21 cellular contexts compared by ENCODE assay signal in genomic region chr5:59713488-59713844, GRCh38.
"Had no signal": no experiment of that assay in that cellular context is flagged by ENCODE, and none has a peak within 500 bp of the region (broad histone marks: within the 10 kb centered on the region; RNA-seq: fewer than 3 reads in every experiment).

No MANE protein-coding gene starts in this region.

- H3K27ac ChIP-seq: neural progenitor cell, prostate gland, skin epidermis, spleen, testis, tibial artery had no signal

- DNase-seq: cortex of kidney; head of caudate nucleus; kidney; midbrain; right cardiac atrium; spleen; stimulated activated CD4-positive, alpha-beta T cell treated with anti-CD3 and anti-CD28 coated beads, Interleukin-4, amount 100 ng/mL, for 4 hours; stimulated activated naive CD8-positive, alpha-beta T cell treated with anti-CD3 and anti-CD28 coated beads, Interleukin-15, Interleukin-2, amounts not matched to agents 100 U/mL and 50 U/mL, for 24 hours; substantia nigra; testis; tibial artery had no signal

- H3K4me1 ChIP-seq: prostate gland, testis had no signal

- H3K27ac Mint-ChIP-seq: memory B cell; naive thymus-derived CD4-positive, alpha-beta T cell; nephron; neural progenitor cell; stimulated activated memory B cell treated with anti-CD40 and anti-IgM and Interleukin-4, amounts not matched to agents 10 μg/mL and 1 μg/mL and 100 μg/mL, for 72 hours; type B pancreatic cell had no signal

- H3K9ac ChIP-seq: neural progenitor cell had no signal

- H3K4me1 Mint-ChIP-seq: naive thymus-derived CD4-positive, alpha-beta T cell had no signal

- H3K4me3 Mint-ChIP-seq: memory B cell; naive thymus-derived CD4-positive, alpha-beta T cell; nephron; stimulated activated memory B cell treated with anti-CD40 and anti-IgM and Interleukin-4, amounts not matched to agents 10 μg/mL and 1 μg/mL and 100 μg/mL, for 72 hours; type B pancreatic cell had no signal

- H3K27me3 Mint-ChIP-seq: stimulated activated memory B cell treated with anti-CD40 and anti-IgM and Interleukin-4, amounts not matched to agents 10 μg/mL and 1 μg/mL and 100 μg/mL, for 72 hours; type B pancreatic cell had no signal

- H3K9me3 ChIP-seq: prostate gland, testis, tibial artery had no signal

- H3K4me2 ChIP-seq: neural progenitor cell had no signal

- ATAC-seq: left lobe of liver; naive thymus-derived CD4-positive, alpha-beta T cell; right cardiac atrium; stimulated activated memory B cell treated with anti-CD40 and anti-IgM and Interleukin-4, amounts not matched to agents 10 μg/mL and 1 μg/mL and 100 μg/mL, for 72 hours; stimulated activated naive CD8-positive, alpha-beta T cell treated with anti-CD3 and anti-CD28 coated beads, Interleukin-15, Interleukin-2, amounts not matched to agents 100 U/mL and 50 U/mL, for 24 hours had no signal

- H2AFZ ChIP-seq: neural progenitor cell had no signal

- H3K4me3 ChIP-seq: lung, neural progenitor cell, prostate gland, skin epidermis, spleen, testis, tibial artery had no signal

- H3K36me3 ChIP-seq: neural progenitor cell, prostate gland, spleen, tibial artery had no signal

- H3K27me3 ChIP-seq: neural progenitor cell, spleen, testis, tibial artery had no signal
